12 cellular contexts compared by ENCODE assay signal in the genomic region with DNA sequence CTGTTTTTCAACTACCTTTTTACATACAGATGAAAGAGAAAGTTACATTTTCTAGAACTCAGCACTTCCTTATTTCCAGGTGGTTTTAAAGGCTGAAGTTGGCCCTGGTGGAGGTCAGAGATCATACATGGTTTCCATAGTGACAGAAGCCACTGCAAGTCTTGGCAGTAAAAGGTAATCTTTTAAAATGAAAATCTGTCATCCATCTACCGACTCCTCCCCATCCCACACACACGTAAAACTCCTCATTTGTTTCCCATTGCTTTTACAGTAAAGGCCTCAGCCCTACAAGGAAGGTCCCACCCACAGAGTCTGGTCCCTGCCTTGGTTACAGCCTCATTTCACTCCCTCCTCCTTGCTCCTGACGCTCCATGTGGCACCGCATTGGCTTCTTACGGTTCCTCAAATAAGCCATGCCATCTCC. TPM values are rescaled to one million over a fixed set of nuclear protein-coding genes. Genes with fewer than 3 reads are reported as not detected.
DNase-seq lines count a peak whose midpoint lies in the region; ATAC-seq and FAIRE-seq lines count a peak whose summit lies in the region.
"Had no signal": no experiment of that assay in that cellular context is flagged by ENCODE, and none has a peak within 500 bp of the region (broad histone marks: within the 10 kb centered on the region; RNA-seq: fewer than 3 reads in every experiment).

No MANE protein-coding gene starts in this region.

- ATAC-seq in GM19324 (IDR thresholded peaks at IDR 0.05; ENCODE audit: low FRiP score, unreplicated experiment): peak; percentile 70
- ATAC-seq in HG02943 (IDR thresholded peaks at IDR 0.05; ENCODE audit: low read depth, unreplicated experiment): peak; percentile 84

- peak overlapping the region; percentile 2 for H3K27ac ChIP-seq in temporal lobe (ENCODE audit: low read depth, low read length)
- H3K27ac ChIP-seq: GM23248 had no signal

- DNase-seq in NOMO-1 treated with DMSO at 0.1 percent for 48 hours (lab: John Stamatoyannopoulos, UW; ENCODE audit: unreplicated experiment): peak; percentile 74
- no peak for DNase-seq in RCC 7860 (ENCODE audit: low spot score)
- DNase-seq in D341Med (ENCODE audit: low spot score): no peak
- DNase-seq in central memory CD4-positive, alpha-beta T cell: no peak
- DNase-seq: activated T-cell treated with anti-CD3 and anti-CD28 coated beads, Interleukin-2, amount 50 U/mL, for 48 hours; GM23248; substantia nigra had no signal

- no peak for FAIRE-seq in RCC 7860 (lab: Jason Lieb, UNC)
- FAIRE-seq: colon had no signal

RNA-seq across cellular contexts. Expression of gene CYP19A1, which starts 2.8 kb away (rescaled TPM):
- 0.25 TPM for total RNA-seq in temporal lobe

RNA-seq across cellular contexts. Expression of gene GLDN, which starts 5.9 kb away (rescaled TPM):
- total RNA-seq in temporal lobe: 2.7 TPM
- total RNA-seq: T-helper 2 cell treated with Interferon-gamma antibody and Interleukin-4, amounts not matched to agents 100 ng/mL and 5 ng/mL, for 36 hours had no signal
